27 cellular contexts compared by ENCODE assay signal in genomic region chr5:123921193-123921592, GRCh38.
"Had no signal": no experiment of that assay in that cellular context is flagged by ENCODE, and none has a peak within 500 bp of the region (broad histone marks: within the 10 kb centered on the region; RNA-seq: fewer than 3 reads in every experiment).

No MANE protein-coding gene starts in this region.

- DNase-seq: activated CD4-positive, alpha-beta memory T cell treated with anti-CD3 and anti-CD28 coated beads, Interleukin-2, amount 10 ng/mL, durations not matched to agents 7 days and 5 days; activated CD4-positive, alpha-beta T cell treated with anti-CD3 and anti-CD28 coated beads for 1 hour; activated CD4-positive, alpha-beta T cell treated with anti-CD3 and anti-CD28 coated beads for 4 hours; activated CD4-positive, alpha-beta T cell treated with anti-CD3 and anti-CD28 coated beads, Interleukin-2, amount 10 ng/mL, durations not matched to agents 7 days and 5 days; activated CD4-positive, alpha-beta T cell treated with anti-CD3 and anti-CD28 coated beads, Interleukin-2, amount 50 U/mL, for 4 hours; activated CD4-positive, CD25-positive, alpha-beta regulatory T cell; activated CD8-positive, alpha-beta memory T cell treated with anti-CD3 and anti-CD28 coated beads, Interleukin-2, amount 50 U/mL, for 48 hours; activated gamma-delta T cell; activated naive CD4-positive, alpha-beta T cell; activated naive CD4-positive, alpha-beta T cell treated with anti-CD3 and anti-CD28 coated beads, Interleukin-2, amount 10 ng/mL, durations not matched to agents 7 days and 5 days; activated naive CD8-positive, alpha-beta T cell treated with anti-CD3 and anti-CD28 coated beads, Interleukin-2, amount 10 ng/mL, durations not matched to agents 7 days and 5 days; activated T-cell treated with anti-CD3 and anti-CD28 coated beads for 4 hours; activated T-cell treated with anti-CD3 and anti-CD28 coated beads, Interleukin-2, amount 50 U/mL, for 24 hours; activated T-cell treated with anti-CD3 and anti-CD28 coated beads, Interleukin-2, amount 50 U/mL, for 72 hours; dorsolateral prefrontal cortex; effector memory CD4-positive, alpha-beta T cell; endodermal cell; erythroblast; foreskin keratinocyte; hippocampal formation; T-helper 17 cell had no signal

- FAIRE-seq: bronchial epithelial cell had no signal

- H3K9me3 ChIP-seq: esophagus muscularis mucosa, gastroesophageal sphincter had no signal

- H3K27ac ChIP-seq: ascending aorta, coronary artery, dorsolateral prefrontal cortex, esophagus muscularis mucosa, foreskin keratinocyte, gastroesophageal sphincter had no signal

- ATAC-seq: activated naive CD4-positive, alpha-beta T cell treated with anti-CD3 and anti-CD28 coated beads, Interleukin-2, amount 50 U/mL, for 72 hours; activated T-cell treated with anti-CD3 and anti-CD28 coated beads, Interleukin-2, amount 50 U/mL, for 72 hours; foreskin keratinocyte; gastroesophageal sphincter; T-helper 17 cell had no signal

- H3K36me3 ChIP-seq: ascending aorta, esophagus muscularis mucosa, gastroesophageal sphincter had no signal

- H3K4me3 ChIP-seq: ascending aorta, coronary artery, dorsolateral prefrontal cortex, esophagus muscularis mucosa, gastroesophageal sphincter had no signal

- H3K27me3 ChIP-seq: ascending aorta, dorsolateral prefrontal cortex, esophagus muscularis mucosa, foreskin keratinocyte, gastroesophageal sphincter had no signal
